40 cellular contexts compared by ENCODE assay signal in genomic region chr12:109483346-109483745, GRCh38.
"Had no signal": no experiment of that assay in that cellular context is flagged by ENCODE, and none has a peak within 500 bp of the region (broad histone marks: within the 10 kb centered on the region; RNA-seq: fewer than 3 reads in every experiment).

No MANE protein-coding gene starts in this region.

- H3K27me3 Mint-ChIP-seq: activated naive CD4-positive, alpha-beta T cell treated with anti-CD3 and anti-CD28 coated beads, Interleukin-2, amount 10 ng/mL, durations not matched to agents 7 days and 5 days; activated naive CD4-positive, alpha-beta T cell treated with anti-CD3 and anti-CD28 coated beads, Interleukin-2, amount 50 U/mL, for 24 hours; activated naive CD8-positive, alpha-beta T cell; activated naive CD8-positive, alpha-beta T cell treated with anti-CD3 and anti-CD28 coated beads for 36 hours; activated naive CD8-positive, alpha-beta T cell treated with anti-CD3 and anti-CD28 coated beads, Interleukin-2, amount 10 ng/mL, durations not matched to agents 7 days and 5 days; activated naive CD8-positive, alpha-beta T cell treated with anti-CD3 and anti-CD28 coated beads, Interleukin-2, amount 50 U/mL, for 24 hours; activated T-cell treated with anti-CD3 and anti-CD28 coated beads, Interleukin-2, amount 50 U/mL, for 24 hours; activated T-helper 17 cell treated with anti-CD3 and anti-CD28 coated beads, Interleukin-2, amount 50 U/mL, for 72 hours; brain; central memory CD8-positive, alpha-beta T cell had no signal

- DNase-seq: activated effector memory CD4-positive, alpha-beta T cell treated with anti-CD3 and anti-CD28 coated beads, Interleukin-2, amount 50 U/mL, for 16 hours; activated effector memory CD4-positive, alpha-beta T cell treated with Interleukin-2 at 50 U/mL for 16 hours; activated gamma-delta T cell; activated gamma-delta T cell treated with Interleukin-2 at 50 U/mL for 16 hours; activated naive CD4-positive, alpha-beta T cell; activated naive CD4-positive, alpha-beta T cell treated with anti-CD3 and anti-CD28 coated beads for 36 hours; activated naive CD4-positive, alpha-beta T cell treated with anti-CD3 and anti-CD28 coated beads, Interleukin-2, amount 10 ng/mL, durations not matched to agents 7 days and 5 days; activated naive CD4-positive, alpha-beta T cell treated with anti-CD3 and anti-CD28 coated beads, Interleukin-2, amount 50 U/mL, for 16 hours; activated naive CD4-positive, alpha-beta T cell treated with Interleukin-2 at 50 U/mL for 16 hours; activated naive CD8-positive, alpha-beta T cell treated with anti-CD3 and anti-CD28 coated beads for 36 hours; activated naive CD8-positive, alpha-beta T cell treated with anti-CD3 and anti-CD28 coated beads, Interleukin-2, amount 10 ng/mL, durations not matched to agents 7 days and 5 days; activated naive CD8-positive, alpha-beta T cell treated with anti-CD3 and anti-CD28 coated beads, Interleukin-2, amount 50 U/mL, for 24 hours; activated T-cell treated with anti-CD3 and anti-CD28 coated beads, Interleukin-2, amount 50 U/mL, for 1 hour; activated T-cell treated with anti-CD3 and anti-CD28 coated beads, Interleukin-2, amount 50 U/mL, for 24 hours; activated T-cell treated with anti-CD3 and anti-CD28 coated beads, Interleukin-2, amount 50 U/mL, for 4 hours; activated T-cell treated with anti-CD3 and anti-CD28 coated beads, Interleukin-2, amount 50 U/mL, for 48 hours; activated T-cell treated with anti-CD3 and anti-CD28 coated beads, Interleukin-2, amount 50 U/mL, for 72 hours; amniotic stem cell; amygdala; anterior cingulate cortex; aorta; body of pancreas; brain microvascular endothelial cell; caudate nucleus; central memory CD4-positive, alpha-beta T cell; cerebellar nuclear complex had no signal

- FAIRE-seq: astrocyte, bronchial epithelial cell had no signal

- H3K9me3 Mint-ChIP-seq: activated naive CD4-positive, alpha-beta T cell treated with anti-CD3 and anti-CD28 coated beads for 36 hours; activated naive CD4-positive, alpha-beta T cell treated with anti-CD3 and anti-CD28 coated beads, Interleukin-2, amount 10 ng/mL, durations not matched to agents 7 days and 5 days; activated naive CD4-positive, alpha-beta T cell treated with anti-CD3 and anti-CD28 coated beads, Interleukin-2, amount 50 U/mL, for 24 hours; activated naive CD4-positive, alpha-beta T cell treated with anti-CD3 and anti-CD28 coated beads, Interleukin-2, amount 50 U/mL, for 72 hours; activated naive CD8-positive, alpha-beta T cell treated with anti-CD3 and anti-CD28 coated beads for 36 hours; activated naive CD8-positive, alpha-beta T cell treated with anti-CD3 and anti-CD28 coated beads, Interleukin-2, amount 10 ng/mL, durations not matched to agents 7 days and 5 days; activated naive CD8-positive, alpha-beta T cell treated with anti-CD3 and anti-CD28 coated beads, Interleukin-2, amount 50 U/mL, for 24 hours; activated T-cell treated with anti-CD3 and anti-CD28 coated beads, Interleukin-2, amount 50 U/mL, for 24 hours; activated T-cell treated with anti-CD3 and anti-CD28 coated beads, Interleukin-2, amount 50 U/mL, for 4 hours; activated T-cell treated with anti-CD3 and anti-CD28 coated beads, Interleukin-2, amount 50 U/mL, for 72 hours; activated T-helper 1 cell treated with anti-CD3 and anti-CD28 coated beads, Interleukin-12 subunit alpha, Interleukin-12 subunit beta, Interleukin-2, Interleukin-4 antibody, amounts not matched to agents 30 ng/mL and 10 ng/mL and 1 ng/mL, durations not matched to agents 14 hours and 24 hours and 36 hours; activated T-helper 17 cell treated with anti-CD3 and anti-CD28 coated beads, Interleukin-2, amount 50 U/mL, for 72 hours; activated T-helper 2 cell treated with anti-CD3 and anti-CD28 coated beads, Interferon-gamma antibody, Interleukin-2, Interleukin-4, amounts not matched to agents 10 μg/mL and 5 μg/mL and 100 μg/mL, durations not matched to agents 14 hours and 24 hours and 36 hours; brain; central memory CD8-positive, alpha-beta T cell had no signal

- ATAC-seq: activated naive CD4-positive, alpha-beta T cell treated with anti-CD3 and anti-CD28 coated beads, Interleukin-2, amount 50 U/mL, for 72 hours; activated naive CD8-positive, alpha-beta T cell treated with anti-CD3 and anti-CD28 coated beads, Interleukin-2, amount 50 U/mL, for 24 hours; activated T-cell treated with anti-CD3 and anti-CD28 coated beads, Interleukin-2, amount 50 U/mL, for 4 hours; activated T-cell treated with anti-CD3 and anti-CD28 coated beads, Interleukin-2, amount 50 U/mL, for 72 hours; activated T-helper 17 cell treated with anti-CD3 and anti-CD28 coated beads, Interleukin-2, amount 50 U/mL, for 72 hours; body of pancreas had no signal

- H3K27ac Mint-ChIP-seq: activated naive CD4-positive, alpha-beta T cell treated with anti-CD3 and anti-CD28 coated beads for 36 hours; activated naive CD4-positive, alpha-beta T cell treated with anti-CD3 and anti-CD28 coated beads, Interleukin-2, amount 10 ng/mL, durations not matched to agents 7 days and 5 days; activated naive CD4-positive, alpha-beta T cell treated with anti-CD3 and anti-CD28 coated beads, Interleukin-2, amount 50 U/mL, for 24 hours; activated naive CD4-positive, alpha-beta T cell treated with anti-CD3 and anti-CD28 coated beads, Interleukin-2, amount 50 U/mL, for 72 hours; activated naive CD8-positive, alpha-beta T cell; activated naive CD8-positive, alpha-beta T cell treated with anti-CD3 and anti-CD28 coated beads for 36 hours; activated naive CD8-positive, alpha-beta T cell treated with anti-CD3 and anti-CD28 coated beads, Interleukin-2, amount 10 ng/mL, durations not matched to agents 7 days and 5 days; activated naive CD8-positive, alpha-beta T cell treated with anti-CD3 and anti-CD28 coated beads, Interleukin-2, amount 50 U/mL, for 24 hours; activated T-cell treated with anti-CD3 and anti-CD28 coated beads, Interleukin-2, amount 50 U/mL, for 24 hours; activated T-cell treated with anti-CD3 and anti-CD28 coated beads, Interleukin-2, amount 50 U/mL, for 72 hours; activated T-helper 1 cell treated with anti-CD3 and anti-CD28 coated beads, Interleukin-12 subunit alpha, Interleukin-12 subunit beta, Interleukin-2, Interleukin-4 antibody, amounts not matched to agents 30 ng/mL and 10 ng/mL and 1 ng/mL, durations not matched to agents 14 hours and 24 hours and 36 hours; activated T-helper 17 cell treated with anti-CD3 and anti-CD28 coated beads, Interleukin-2, amount 50 U/mL, for 72 hours; activated T-helper 2 cell treated with anti-CD3 and anti-CD28 coated beads, Interferon-gamma antibody, Interleukin-2, Interleukin-4, amounts not matched to agents 10 μg/mL and 5 μg/mL and 100 μg/mL, durations not matched to agents 14 hours and 24 hours and 36 hours; brain had no signal

- H3K9me3 ChIP-seq: adrenal gland, ascending aorta, body of pancreas, breast epithelium had no signal

- H3K27me3 ChIP-seq: adrenal gland, ascending aorta, body of pancreas, brain microvascular endothelial cell, breast epithelium, cardiac muscle cell had no signal

- H3K4me3 Mint-ChIP-seq: activated naive CD4-positive, alpha-beta T cell treated with anti-CD3 and anti-CD28 coated beads for 36 hours; activated naive CD4-positive, alpha-beta T cell treated with anti-CD3 and anti-CD28 coated beads, Interleukin-2, amount 10 ng/mL, durations not matched to agents 7 days and 5 days; activated naive CD4-positive, alpha-beta T cell treated with anti-CD3 and anti-CD28 coated beads, Interleukin-2, amount 50 U/mL, for 24 hours; activated naive CD8-positive, alpha-beta T cell; activated naive CD8-positive, alpha-beta T cell treated with anti-CD3 and anti-CD28 coated beads for 36 hours; activated naive CD8-positive, alpha-beta T cell treated with anti-CD3 and anti-CD28 coated beads, Interleukin-2, amount 10 ng/mL, durations not matched to agents 7 days and 5 days; activated naive CD8-positive, alpha-beta T cell treated with anti-CD3 and anti-CD28 coated beads, Interleukin-2, amount 50 U/mL, for 24 hours; activated T-cell treated with anti-CD3 and anti-CD28 coated beads, Interleukin-2, amount 50 U/mL, for 24 hours; activated T-cell treated with anti-CD3 and anti-CD28 coated beads, Interleukin-2, amount 50 U/mL, for 4 hours; activated T-cell treated with anti-CD3 and anti-CD28 coated beads, Interleukin-2, amount 50 U/mL, for 72 hours; activated T-helper 1 cell treated with anti-CD3 and anti-CD28 coated beads, Interleukin-12 subunit alpha, Interleukin-12 subunit beta, Interleukin-2, Interleukin-4 antibody, amounts not matched to agents 30 ng/mL and 10 ng/mL and 1 ng/mL, durations not matched to agents 14 hours and 24 hours and 36 hours; activated T-helper 17 cell treated with anti-CD3 and anti-CD28 coated beads, Interleukin-2, amount 50 U/mL, for 72 hours; brain; central memory CD8-positive, alpha-beta T cell had no signal

- H3K27ac ChIP-seq: adrenal gland, ascending aorta, body of pancreas, brain microvascular endothelial cell, breast epithelium, cardiac muscle cell had no signal

- H3K4me3 ChIP-seq: adrenal gland, ascending aorta, body of pancreas, breast epithelium, cardiac muscle cell had no signal
